Comparison of ENCODE assay signal across 2 cellular contexts in genomic region chr17:1552911-1553310, GRCh38.
TF ChIP-seq lines count a peak whose summit lies in the region.

No MANE protein-coding gene starts in this region.

TF ChIP-seq in GM12878, 131 proteins besides CTCF, POLR2A, EP300 and RAD21:
- no peak for TF ChIP-seq ZSCAN29 (IDR thresholded peaks at IDR 0.05)
- TF ChIP-seq TBL1XR1 (IDR thresholded peaks at IDR 0.05; ENCODE audit: low read depth, low read length): no peak
- TF ChIP-seq YY1 (IDR thresholded peaks at IDR 0.05; ENCODE audit: low read depth, low read length): no peak
- no peak for TF ChIP-seq SREBF1 (IDR thresholded peaks at IDR 0.05; ENCODE audit: low read length)
- 0 out of 2 replicates have a peak, but pooled peaks have one; percentile 28 for TF ChIP-seq TCF12 (IDR thresholded peaks at IDR 0.05; ENCODE audit: low read depth, low read length)
- TF ChIP-seq SMC3 (IDR thresholded peaks at IDR 0.05; ENCODE audit: borderline replicate concordance, low read length): no peak
- no peak for TF ChIP-seq LARP7 (IDR thresholded peaks at IDR 0.05)
- TF ChIP-seq ESRRA (IDR thresholded peaks at IDR 0.05; ENCODE audit: low read length): no peak
- TF ChIP-seq POLR2AphosphoS5 (IDR thresholded peaks at IDR 0.05; ENCODE audit: low read length): no peak
- peak; percentile 59; the same call in 1 of the 2 replicates for TF ChIP-seq RUNX3 (IDR thresholded peaks at IDR 0.05; ENCODE audit: low read length)
- no peak for TF ChIP-seq SMARCA5 (IDR thresholded peaks at IDR 0.05)
- TF ChIP-seq ZBED1 (IDR thresholded peaks at IDR 0.05; ENCODE audit: borderline replicate concordance): no peak
- no peak for TF ChIP-seq MYC (IDR thresholded peaks at IDR 0.05; ENCODE audit: insufficient read depth, insufficient read length, insufficient replicate concordance, low read length, severe bottlenecking)
- no peak for TF ChIP-seq EGR1 (IDR thresholded peaks at IDR 0.05; ENCODE audit: borderline replicate concordance in 1 of 2, low read depth in 2 of 2, low read length in 2 of 2)

TF ChIP-seq in SK-N-SH, 30 proteins besides CTCF, POLR2A, EP300 and RAD21:
- TF ChIP-seq SIN3A (IDR thresholded peaks at IDR 0.05; ENCODE audit: borderline replicate concordance, low read depth, low read length) (no peak), NRF1 (IDR thresholded peaks at IDR 0.05; ENCODE audit: low read depth, low read length) (no peak), PBX3 (IDR thresholded peaks at IDR 0.05) (no peak), POLR2AphosphoS5 (IDR thresholded peaks at IDR 0.05; ENCODE audit: low read depth, low read length) (no peak), GATA2 (CRISPR knock-in tag; IDR thresholded peaks at IDR 0.05) (no peak), MAX (IDR thresholded peaks at IDR 0.05; ENCODE audit: low read depth) (no peak)
